In genomic region chr17:6556121-6557039, GRCh38 we compare ENCODE assay signal across 8 cellular contexts. TPM values are rescaled to one million over a fixed set of nuclear protein-coding genes. Genes with fewer than 3 reads are reported as not detected.
DNase-seq lines count a peak whose midpoint lies in the region; ATAC-seq and TF ChIP-seq lines count a peak whose summit lies in the region.

PITPNM3 (minus strand) TSS chr17:6556555; CDS start chr17:6556406, 149 bp downstream.

- H3K27ac Mint-ChIP-seq in GM23338 = no peak within 1 kb of the TSS
- H3K27ac Mint-ChIP-seq in activated B cell treated with CpG ODN at 0.5 μM for 24 hours = no peak within 1 kb of the TSS

- H3K9me3 ChIP-seq in heart left ventricle = no peaks in the 10 kb centered on the region

- H3F3A ChIP-seq in GM23338 (replicated peaks; ENCODE audit: low read depth) = 0 out of 2 replicates have a peak, but pooled peaks cover 5% of the 10 kb centered on the region

- intact Hi-C loops in activated B cell treated with CpG ODN at 0.5 μM for 24 hours (cut with micrococcal nuclease) (no loop called here), heart left ventricle (cut with DNase I) (loop anchor here in 3 of 10 donors (5.0 to 10.0 kb wide), 2 partner anchors 79 to 82 kb away; no protein-coding TSS in a partner anchor)

- H3K9ac ChIP-seq in rectal smooth muscle tissue (ENCODE audit: low read length) = peak within 1 kb of the TSS; percentile 43

- no peaks in the 10 kb centered on the region for H3K9me2 ChIP-seq in GM23338 (ENCODE audit: insufficient read depth)

- peak within 1 kb of the TSS; percentile 78 for H3K4me3 Mint-ChIP-seq in GM23338
- H3K4me3 Mint-ChIP-seq in activated B cell treated with CpG ODN at 0.5 μM for 24 hours = peak within 1 kb of the TSS; percentile 77

- H3K27ac ChIP-seq in GM23338 (ENCODE audit: low read depth) (no peak within 1 kb of the TSS), heart left ventricle (peak within 1 kb of the TSS in 1 of 12 donors; percentile 54), rectal smooth muscle tissue (ENCODE audit: low read depth, low read length) (peak within 1 kb of the TSS; percentile 82)

- H3K27me3 Mint-ChIP-seq in GM23338 (ENCODE audit: insufficient read depth, low read depth, poor library complexity) (peaks cover 41% of the 10 kb centered on the region), activated B cell treated with CpG ODN at 0.5 μM for 24 hours (peaks cover 52% of the 10 kb centered on the region)

- CTCF ChIA-PET in activated B cell treated with CpG ODN at 0.5 μM for 24 hours (lab: Charles Lee) = no interaction called here

- no peaks in the 10 kb centered on the region for H4K20me1 ChIP-seq in GM23338 (replicated peaks; ENCODE audit: insufficient read depth)

- peak within 1 kb of the TSS; percentile 82 for H3K4me3 ChIP-seq in GM23338
- H3K4me3 ChIP-seq in heart left ventricle = peak within 1 kb of the TSS; percentile 10 to 63 (median 48)
- peak within 1 kb of the TSS; percentile 61 for H3K4me3 ChIP-seq in rectal smooth muscle tissue (ENCODE audit: low read length)

- POLR2A ChIA-PET in activated B cell treated with CpG ODN at 0.5 μM for 24 hours (lab: Charles Lee) = no interaction called here

- TF ChIP-seq CTCF in GM23338 (conservative IDR thresholded peaks at IDR 0.05; ENCODE audit: low read depth in 2 of 2) (no peak), activated B cell treated with CpG ODN at 0.5 μM for 24 hours (IDR thresholded peaks at IDR 0.05) (no peak), heart left ventricle (IDR thresholded peaks at IDR 0.05) (no peak)

- TF ChIP-seq POLR2A in heart left ventricle (IDR thresholded peaks at IDR 0.05) = no peak

- H3K36me3 ChIP-seq in GM23338 (ENCODE audit: insufficient read depth) (no peaks in the 10 kb centered on the region), heart left ventricle (no peaks in the 10 kb centered on the region), rectal smooth muscle tissue (ENCODE audit: control insufficient read depth, insufficient read depth, low read length) (no peaks in the 10 kb centered on the region)

- ATAC-seq in GM23338 (peak; percentile 45), activated B cell treated with CpG ODN at 0.5 μM for 24 hours (ENCODE audit: low read depth) (no peak), heart left ventricle (peak in 1 of 4 donors; percentile 10), GM18498 (IDR thresholded peaks at IDR 0.05; ENCODE audit: unreplicated experiment) (no peak), GM18867 (IDR thresholded peaks at IDR 0.05; ENCODE audit: unreplicated experiment) (no peak)

- peaks cover 10% of the 10 kb centered on the region; the same call in 1 of the 2 replicates for H3K4me1 ChIP-seq in GM23338 (ENCODE audit: insufficient read depth)
- peaks cover 0 to 19% (median 12%) of the 10 kb centered on the region in 12 donors for H3K4me1 ChIP-seq in heart left ventricle
- H3K4me1 ChIP-seq in rectal smooth muscle tissue (ENCODE audit: control insufficient read depth, insufficient read depth, low read length) = peaks cover 5% of the 10 kb centered on the region

- 2 to 6% (median 4%) methylated on average over 40 to 121 of the region's 122 CpGs for WGBS in heart left ventricle, 4 donors

- H3K36me3 Mint-ChIP-seq in GM23338 (ENCODE audit: low read depth) (no peaks in the 10 kb centered on the region), activated B cell treated with CpG ODN at 0.5 μM for 24 hours (ENCODE audit: low read depth) (no peaks in the 10 kb centered on the region)

- no peaks in the 10 kb centered on the region for H3K79me2 ChIP-seq in GM23338 (replicated peaks; ENCODE audit: insufficient read depth)

- peak; percentile 66 for DNase-seq in GM23338 (ENCODE audit: low spot score)
- no peak for DNase-seq in activated B cell treated with CpG ODN at 0.5 μM for 24 hours
- DNase-seq in heart left ventricle = no peak
- no peak for DNase-seq in NCI-H1436 (lab: John Stamatoyannopoulos, UW)
- DNase-seq in epidermal melanocyte (ENCODE audit: insufficient read length, low spot score) = no peak

- peaks cover 44% of the 10 kb centered on the region for H3K27me3 ChIP-seq in GM23338 (ENCODE audit: insufficient read depth)
- H3K27me3 ChIP-seq in heart left ventricle = peaks cover 6 to 40% (median 17%) of the 10 kb centered on the region in 9 donors
- peaks cover 3% of the 10 kb centered on the region for H3K27me3 ChIP-seq in rectal smooth muscle tissue (ENCODE audit: control insufficient read depth, insufficient read depth, low read length)

- H3K9me3 Mint-ChIP-seq in GM23338 (no peaks in the 10 kb centered on the region), activated B cell treated with CpG ODN at 0.5 μM for 24 hours (no peaks in the 10 kb centered on the region)

- peak within 1 kb of the TSS; percentile 98 for H2AFZ ChIP-seq in GM23338

- peak within 1 kb of the TSS; percentile 97 for H3K4me2 ChIP-seq in GM23338

- H3K4me1 Mint-ChIP-seq in GM23338 (peaks cover 18% of the 10 kb centered on the region), activated B cell treated with CpG ODN at 0.5 μM for 24 hours (peaks cover 16% of the 10 kb centered on the region)

TF ChIP-seq in GM23338, 12 proteins besides CTCF, POLR2A, EP300 and RAD21:
- peak; percentile 45 for TF ChIP-seq EZH2 (IDR thresholded peaks at IDR 0.05; ENCODE audit: low read depth, unreplicated experiment)
- no peak for TF ChIP-seq REST (IDR thresholded peaks at IDR 0.05; ENCODE audit: unreplicated experiment)
- TF ChIP-seq EZH2phosphoT487 (IDR thresholded peaks at IDR 0.05; ENCODE audit: unreplicated experiment) = no peak
- no peak for TF ChIP-seq ZNF331 (CRISPR knock-in tag; IDR thresholded peaks at IDR 0.05; ENCODE audit: low read depth)
- no peak for TF ChIP-seq NANOG (IDR thresholded peaks at IDR 0.05; ENCODE audit: borderline replicate concordance)
- no peak for TF ChIP-seq ZNF114 (CRISPR knock-in tag; IDR thresholded peaks at IDR 0.05)

RNA-seq across cellular contexts. Expression of gene PITPNM3, which starts in this region (rescaled TPM):
- total RNA-seq in GM23338 (2014; rRNA removed; shearing (Covaris generic)) = 1.5 and 2.2 TPM in 2 replicates
- polyA plus RNA-seq in GM23338 (2016; fragmentation: Nextera tagmentation; extraction: Ambion mirVana) (0.68 and 1.0 TPM in 2 replicates), heart left ventricle (under 1 TPM; 0.23 to 0.42 TPM)
- total RNA-seq in activated B cell treated with CpG ODN at 0.5 μM for 24 hours (0.69 and 1.1 TPM in 2 replicates), heart left ventricle (1 to 10 TPM in 1 of 9 donors, under 1 TPM in 8; 0.16 to 1.7 (median 0.33) TPM)
